Comparison of ENCODE assay signal across 1 cellular context in the genomic region with DNA sequence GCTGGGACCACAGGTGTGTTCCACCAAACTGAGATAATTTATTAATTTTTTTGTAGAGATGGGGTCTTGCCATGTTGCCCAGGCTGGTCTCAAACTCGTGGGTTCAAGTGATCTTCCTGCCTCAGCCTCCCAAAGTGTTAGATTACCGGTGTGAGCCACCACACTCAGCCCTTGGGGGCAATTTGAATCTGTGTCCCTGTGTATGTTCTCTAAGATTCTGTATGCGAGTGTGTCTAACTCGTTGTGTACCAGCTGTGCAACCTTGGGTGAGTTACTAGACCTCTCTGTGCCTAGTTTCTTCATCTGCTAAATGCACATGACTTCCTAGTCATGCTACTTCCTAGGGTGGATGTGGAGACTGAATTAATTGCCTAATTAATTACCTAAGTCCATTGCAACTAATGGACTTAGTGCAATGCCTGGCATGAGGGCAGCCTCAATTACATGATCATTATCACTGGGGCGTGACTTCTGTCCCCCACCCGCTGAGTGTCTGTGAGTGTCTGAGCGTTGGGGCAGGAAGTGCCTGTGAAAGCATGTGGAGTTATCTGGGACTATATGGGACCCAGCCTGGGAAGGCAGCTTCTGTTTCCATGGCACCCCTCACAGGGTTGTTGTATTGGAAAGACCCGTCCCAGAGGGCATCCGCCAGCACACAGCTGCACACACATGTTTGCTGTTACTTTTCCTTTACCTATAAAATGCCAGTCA.
A peak's percentile ranks its signal among the peaks of the same experiment; 100 is the strongest.
TF ChIP-seq lines count a peak whose summit lies in the region.

No MANE protein-coding gene starts in this region.

TF ChIP-seq in A549, 52 proteins besides CTCF, POLR2A, EP300 and RAD21 (continued from another document):
- TF ChIP-seq, protein P1, sequence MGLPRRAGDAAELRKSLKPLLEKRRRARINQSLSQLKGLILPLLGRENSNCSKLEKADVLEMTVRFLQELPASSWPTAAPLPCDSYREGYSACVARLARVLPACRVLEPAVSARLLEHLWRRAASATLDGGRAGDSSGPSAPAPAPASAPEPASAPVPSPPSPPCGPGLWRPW (IDR thresholded peaks at IDR 0.05), result no peak
- TF ChIP-seq KDM1A (IDR thresholded peaks at IDR 0.05; ENCODE audit: low read depth) (peak; percentile 80), TP53 (CRISPR knock-in tag; IDR thresholded peaks at IDR 0.05) (no peak), ZFP36 (IDR thresholded peaks at IDR 0.05; ENCODE audit: borderline replicate concordance, partially characterized antibody) (peak; percentile 94), MAFK (IDR thresholded peaks at IDR 0.05; ENCODE audit: partially characterized antibody) (peak; percentile 46), NFE2L2 (conservative IDR thresholded peaks at IDR 0.05; ENCODE audit: low read length) (0 out of 2 replicates have a peak, but pooled peaks have one; percentile 45), CHD4 (IDR thresholded peaks at IDR 0.05; ENCODE audit: borderline replicate concordance) (peak; percentile 74; the same call in 1 of the 2 replicates), ZSCAN20 (CRISPR knock-in tag; IDR thresholded peaks at IDR 0.05) (no peak), HOXB5 (CRISPR knock-in tag; IDR thresholded peaks at IDR 0.05) (no peak)
- TF ChIP-seq, protein P2, sequence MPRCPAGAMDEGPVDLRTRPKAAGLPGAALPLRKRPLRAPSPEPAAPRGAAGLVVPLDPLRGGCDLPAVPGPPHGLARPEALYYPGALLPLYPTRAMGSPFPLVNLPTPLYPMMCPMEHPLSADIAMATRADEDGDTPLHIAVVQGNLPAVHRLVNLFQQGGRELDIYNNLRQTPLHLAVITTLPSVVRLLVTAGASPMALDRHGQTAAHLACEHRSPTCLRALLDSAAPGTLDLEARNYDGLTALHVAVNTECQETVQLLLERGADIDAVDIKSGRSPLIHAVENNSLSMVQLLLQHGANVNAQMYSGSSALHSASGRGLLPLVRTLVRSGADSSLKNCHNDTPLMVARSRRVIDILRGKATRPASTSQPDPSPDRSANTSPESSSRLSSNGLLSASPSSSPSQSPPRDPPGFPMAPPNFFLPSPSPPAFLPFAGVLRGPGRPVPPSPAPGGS (IDR thresholded peaks at IDR 0.05), result no peak
TF ChIP-seq in A549: peak in this region for 5.
